18 cellular contexts compared by ENCODE assay signal in the genomic region with DNA sequence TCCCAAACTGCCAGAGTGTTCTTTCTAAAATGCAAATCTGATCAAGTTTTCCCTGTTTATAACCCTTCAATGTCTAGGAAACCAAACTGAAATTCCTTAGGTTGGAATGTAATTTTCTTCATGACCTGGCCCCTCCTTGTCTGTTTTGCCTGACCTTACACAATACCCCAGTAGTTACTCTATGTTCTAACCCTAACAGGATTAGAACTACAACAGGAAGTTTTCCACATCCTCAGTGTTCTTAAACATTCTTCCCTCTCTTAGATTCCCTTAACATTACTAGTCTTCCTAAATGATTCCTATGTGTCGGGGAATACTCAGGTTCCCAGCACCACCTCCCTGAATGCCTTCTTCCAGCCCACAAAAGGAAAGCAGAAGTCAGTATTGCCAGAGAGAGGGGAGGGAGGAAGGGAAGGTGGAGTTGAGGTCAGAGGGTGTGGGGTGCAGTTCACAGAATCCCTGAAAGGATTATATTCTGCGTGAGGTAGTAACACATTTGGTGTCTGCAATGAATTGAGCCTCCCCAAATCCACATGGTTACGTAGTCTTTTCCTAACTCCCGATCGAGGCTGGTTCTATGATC.
A peak's percentile ranks its signal among the peaks of the same experiment; 100 is the strongest.
DNase-seq lines count a peak whose midpoint lies in the region; ATAC-seq, FAIRE-seq and TF ChIP-seq lines count a peak whose summit lies in the region.
"Had no signal": no experiment of that assay in that cellular context is flagged by ENCODE, and none has a peak within 500 bp of the region (broad histone marks: within the 10 kb centered on the region; RNA-seq: fewer than 3 reads in every experiment).

No MANE protein-coding gene starts in this region.

- H3K27me3 ChIP-seq in astrocyte (ENCODE audit: insufficient read depth, low read length) (no peaks in the 10 kb centered on the region), skeletal muscle satellite cell (ENCODE audit: control insufficient read depth, insufficient read depth, low read length) (no peaks in the 10 kb centered on the region)
- H3K27me3 ChIP-seq: gastroesophageal sphincter, upper lobe of left lung had no signal

- H3K4me1 Mint-ChIP-seq in activated CD4-positive, alpha-beta T cell treated with anti-CD3 and anti-CD28 coated beads for 36 hours: peaks cover 14% of the 10 kb centered on the region
- peaks cover 59% of the 10 kb centered on the region for H3K4me1 Mint-ChIP-seq in astrocyte (ENCODE audit: low read depth, unreplicated experiment)
- H3K4me1 Mint-ChIP-seq: activated B cell treated with CpG ODN at 0.5 μM for 24 hours, natural killer cell had no signal

- no peak overlapping the region for H3K4me3 Mint-ChIP-seq in activated CD4-positive, alpha-beta T cell treated with anti-CD3 and anti-CD28 coated beads for 36 hours
- H3K4me3 Mint-ChIP-seq in astrocyte (ENCODE audit: unreplicated experiment): no peak overlapping the region
- H3K4me3 Mint-ChIP-seq: activated B cell treated with CpG ODN at 0.5 μM for 24 hours, natural killer cell had no signal

- no peaks in the 10 kb centered on the region for H3K36me3 Mint-ChIP-seq in activated CD4-positive, alpha-beta T cell treated with anti-CD3 and anti-CD28 coated beads for 36 hours (ENCODE audit: low read depth)
- H3K36me3 Mint-ChIP-seq in astrocyte (ENCODE audit: low read depth, unreplicated experiment): no peaks in the 10 kb centered on the region
- H3K36me3 Mint-ChIP-seq: natural killer cell had no signal

- no peak for FAIRE-seq in astrocyte (lab: Jason Lieb, UNC)

- H3K4me3 ChIP-seq in astrocyte (ENCODE audit: insufficient read depth, low read depth, low read length) (no peak overlapping the region), skeletal muscle satellite cell (ENCODE audit: low read length) (no peak overlapping the region)
- H3K4me3 ChIP-seq: gastroesophageal sphincter, upper lobe of left lung had no signal

- no peak for TF ChIP-seq CTCF in astrocyte (IDR thresholded peaks at IDR 0.05; ENCODE audit: insufficient read depth, low read depth, low read length)

- H3K4me1 ChIP-seq in astrocyte (ENCODE audit: insufficient read depth, low read length) (peaks cover 50% of the 10 kb centered on the region), skeletal muscle satellite cell (ENCODE audit: control insufficient read depth, insufficient read depth, low read length) (peaks cover 71% of the 10 kb centered on the region)
- H3K4me1 ChIP-seq: gastroesophageal sphincter, upper lobe of left lung had no signal

- CTCF ChIA-PET in activated CD4-positive, alpha-beta T cell treated with anti-CD3 and anti-CD28 coated beads for 36 hours (lab: Charles Lee): no interaction called here

- POLR2A ChIA-PET in activated CD4-positive, alpha-beta T cell treated with anti-CD3 and anti-CD28 coated beads for 36 hours (lab: Charles Lee): interaction anchor here (0.6 to 1.0 kb wide), 2 partner anchors 73 to 117 kb away, joined by 3 read pairs; partner anchors contain the start of gene BBS10

- no peak for ATAC-seq in activated CD4-positive, alpha-beta T cell treated with anti-CD3 and anti-CD28 coated beads for 36 hours
- ATAC-seq: gastroesophageal sphincter, natural killer cell had no signal

- H3K27ac Mint-ChIP-seq in activated CD4-positive, alpha-beta T cell treated with anti-CD3 and anti-CD28 coated beads for 36 hours: peak overlapping the region; percentile 44
- peak overlapping the region; percentile 86 for H3K27ac Mint-ChIP-seq in astrocyte (ENCODE audit: unreplicated experiment)
- H3K27ac Mint-ChIP-seq: activated B cell treated with CpG ODN at 0.5 μM for 24 hours, natural killer cell had no signal

- peak overlapping the region; percentile 10 for H3K4me2 ChIP-seq in astrocyte (ENCODE audit: low read length)
- H3K4me2 ChIP-seq in skeletal muscle satellite cell (ENCODE audit: low read length): peak overlapping the region; percentile 8

- intact Hi-C loops in activated CD4-positive, alpha-beta T cell treated with anti-CD3 and anti-CD28 coated beads for 36 hours (cut with DNase I, micrococcal nuclease): loop anchor here (2.0 kb wide), 4 partner anchors 71 to 341 kb away; partner anchors contain the start of gene NAP1L1 (in 2 of the 2)

- H3K9me3 ChIP-seq in astrocyte (ENCODE audit: insufficient read depth, low read depth, low read length) (no peaks in the 10 kb centered on the region), skeletal muscle satellite cell (replicated peaks; ENCODE audit: low read length) (no peaks in the 10 kb centered on the region)
- H3K9me3 ChIP-seq: gastroesophageal sphincter, upper lobe of left lung had no signal

- no peaks in the 10 kb centered on the region for H3K79me2 ChIP-seq in astrocyte (ENCODE audit: insufficient read depth, low read length)

- no peak for DNase-seq in activated CD4-positive, alpha-beta T cell treated with anti-CD3 and anti-CD28 coated beads for 36 hours
- DNase-seq in activated CD4-positive, alpha-beta T cell treated with anti-CD3 and anti-CD28 coated beads for 1 hour: no peak
- DNase-seq in NOMO-1 treated with dmso at 0.1 percent for 144 hours (lab: John Stamatoyannopoulos, UW; ENCODE audit: unreplicated experiment) (peak; percentile 72), astrocyte (ENCODE audit: low read depth) (no peak), DMS 273 (lab: John Stamatoyannopoulos, UW; ENCODE audit: unreplicated experiment) (no peak), NCI-H345 treated with DMSO at 0.1 percent for 48 hours (lab: John Stamatoyannopoulos, UW; ENCODE audit: unreplicated experiment) (no peak)
- DNase-seq in activated CD4-positive, alpha-beta T cell treated with anti-CD3 and anti-CD28 coated beads, Interleukin-2, amount 50 U/mL, for 48 hours: no peak
- DNase-seq: activated B cell treated with CpG ODN at 0.5 μM for 24 hours; mesendoderm; natural killer cell; NCI-H1105 treated with DMSO at 0.1 percent for 48 hours; NCI-H2081 treated with DMSO at 0.1 percent for 48 hours; NK-92 treated with Interleukin-12 subunit alpha and Interleukin-12 subunit beta, amount 100 ng/mL, for 24 hours; stimulated activated CD4-positive, alpha-beta T cell treated with anti-CD3 and anti-CD28 coated beads, Interleukin-1b, Interleukin-23, amount 100 ng/mL, for 48 hours; stimulated activated naive CD8-positive, alpha-beta T cell treated with anti-CD3 and anti-CD28 coated beads, Interleukin-15, Interleukin-2, amounts not matched to agents 100 U/mL and 50 U/mL, for 24 hours; upper lobe of left lung had no signal

- H3K9ac ChIP-seq in astrocyte (ENCODE audit: low read length): no peak overlapping the region
- H3K9ac ChIP-seq in skeletal muscle satellite cell (ENCODE audit: low read depth, low read length): peak overlapping the region; percentile 74

- no peak overlapping the region for H2AFZ ChIP-seq in astrocyte (ENCODE audit: low read depth, low read length)

- no peaks in the 10 kb centered on the region for H4K20me1 ChIP-seq in astrocyte (ENCODE audit: insufficient read depth, low read length)

- no peaks in the 10 kb centered on the region for H3K9me3 Mint-ChIP-seq in activated CD4-positive, alpha-beta T cell treated with anti-CD3 and anti-CD28 coated beads for 36 hours (ENCODE audit: low read depth)
- H3K9me3 Mint-ChIP-seq in astrocyte (ENCODE audit: unreplicated experiment): no peaks in the 10 kb centered on the region
- H3K9me3 Mint-ChIP-seq: activated B cell treated with CpG ODN at 0.5 μM for 24 hours, natural killer cell had no signal

- peaks cover 27% of the 10 kb centered on the region for H3K27me3 Mint-ChIP-seq in activated CD4-positive, alpha-beta T cell treated with anti-CD3 and anti-CD28 coated beads for 36 hours
- H3K27me3 Mint-ChIP-seq in astrocyte (ENCODE audit: low read depth, unreplicated experiment): no peaks in the 10 kb centered on the region
- H3K27me3 Mint-ChIP-seq: activated B cell treated with CpG ODN at 0.5 μM for 24 hours had no signal

- H3K36me3 ChIP-seq in astrocyte (ENCODE audit: insufficient read depth, low read length) (no peaks in the 10 kb centered on the region), skeletal muscle satellite cell (ENCODE audit: insufficient read depth, low read length) (no peaks in the 10 kb centered on the region)
- H3K36me3 ChIP-seq: gastroesophageal sphincter, upper lobe of left lung had no signal

- no peak overlapping the region for H3K27ac ChIP-seq in astrocyte (ENCODE audit: low read depth, low read length)
- H3K27ac ChIP-seq: gastroesophageal sphincter had no signal
